Comparison of ENCODE assay signal across 8 cellular contexts in genomic region chr7:974820-975681, GRCh38. TPM values are rescaled to one million over a fixed set of nuclear protein-coding genes. Genes with fewer than 3 reads are reported as not detected.
DNase-seq lines count a peak whose midpoint lies in the region; ATAC-seq and TF ChIP-seq lines count a peak whose summit lies in the region.

A gene with protein sequence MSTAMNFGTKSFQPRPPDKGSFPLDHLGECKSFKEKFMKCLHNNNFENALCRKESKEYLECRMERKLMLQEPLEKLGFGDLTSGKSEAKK (minus strand): TSS chr7:975549. CDS start chr7:975509, 40 bp downstream.

- peaks cover 17% of the 10 kb centered on the region for H3K4me1 Mint-ChIP-seq in T-helper 1 cell treated with Interleukin-12 subunit alpha and Interleukin-12 subunit beta and Interleukin-4 antibody, amounts not matched to agents 30 μg/mL and 1 μg/mL, for 36 hours (ENCODE audit: low read depth)

- ATAC-seq in HG02759 (IDR thresholded peaks at IDR 0.05; ENCODE audit: unreplicated experiment) (peak; percentile 72), left ventricle myocardium superior (peak; percentile 97), upper lobe of right lung (peak; percentile 99)

- H3K9me3 ChIP-seq in prostate gland = no peaks in the 10 kb centered on the region
- H3K9me3 ChIP-seq in upper lobe of right lung = no peaks in the 10 kb centered on the region

- TF ChIP-seq POLR2A in prostate gland (IDR thresholded peaks at IDR 0.05) = peak; percentile 64

- H3K4me1 ChIP-seq in prostate gland (replicated peaks) = peaks cover 12% of the 10 kb centered on the region
- H3K4me1 ChIP-seq in upper lobe of right lung = peaks cover 33% of the 10 kb centered on the region

- H3K4me3 ChIP-seq in GM12875 (ENCODE audit: low read depth, low read length) = peak within 1 kb of the TSS; percentile 97
- H3K4me3 ChIP-seq in prostate gland = peak within 1 kb of the TSS; percentile 91 to 100
- H3K4me3 ChIP-seq in upper lobe of right lung = peak within 1 kb of the TSS; percentile 100

- DNase-seq in NCI-H1417 (lab: John Stamatoyannopoulos, UW) (peak; percentile 81 to 88 (median 81)), amniotic epithelial cell (ENCODE audit: low read depth) (peak; percentile 84), left ventricle myocardium superior (peak; percentile 95), prostate gland (ENCODE audit: low spot score) (peak; percentile 82), upper lobe of right lung (peak; percentile 96)

- under 1% methylated on average over 67 of the region's 78 CpGs for WGBS in prostate gland

- no peak for TF ChIP-seq CTCF in GM12875 (IDR thresholded peaks at IDR 0.05; ENCODE audit: borderline replicate concordance, insufficient read depth, low read depth, low read length)
- peak in 1 of 4 experiments; percentile 15 for TF ChIP-seq CTCF in prostate gland (IDR thresholded peaks at IDR 0.05)
- TF ChIP-seq CTCF in upper lobe of right lung (IDR thresholded peaks at IDR 0.05) = no peak

- H3K36me3 ChIP-seq in prostate gland (peaks cover 0 to 8% of the 10 kb centered on the region in 2 donors), upper lobe of right lung (peaks cover 35% of the 10 kb centered on the region)

- H3K27me3 ChIP-seq in prostate gland (replicated peaks; ENCODE audit: insufficient read depth) = no peaks in the 10 kb centered on the region
- no peaks in the 10 kb centered on the region for H3K27me3 ChIP-seq in upper lobe of right lung

- intact Hi-C loops in left ventricle myocardium superior (cut with micrococcal nuclease) = no loop called here
- intact Hi-C loops in prostate gland (cut with DNase I) = no loop called here
- intact Hi-C loops in upper lobe of right lung (cut with DNase I) = no loop called here

- peak within 1 kb of the TSS; percentile 90 for H3K27ac Mint-ChIP-seq in T-helper 1 cell treated with Interleukin-12 subunit alpha and Interleukin-12 subunit beta and Interleukin-4 antibody, amounts not matched to agents 30 μg/mL and 1 μg/mL, for 36 hours

- H3K4me3 Mint-ChIP-seq in T-helper 1 cell treated with Interleukin-12 subunit alpha and Interleukin-12 subunit beta and Interleukin-4 antibody, amounts not matched to agents 30 μg/mL and 1 μg/mL, for 36 hours = peak within 1 kb of the TSS; percentile 93

- H3K9me3 Mint-ChIP-seq in T-helper 1 cell treated with Interleukin-12 subunit alpha and Interleukin-12 subunit beta and Interleukin-4 antibody, amounts not matched to agents 30 μg/mL and 1 μg/mL, for 36 hours = no peaks in the 10 kb centered on the region

- H3K27me3 Mint-ChIP-seq in T-helper 1 cell treated with Interleukin-12 subunit alpha and Interleukin-12 subunit beta and Interleukin-4 antibody, amounts not matched to agents 30 μg/mL and 1 μg/mL, for 36 hours (ENCODE audit: low read depth) = peaks cover 3% of the 10 kb centered on the region

- H3K27ac ChIP-seq in prostate gland (peak within 1 kb of the TSS; percentile 87 to 91), upper lobe of right lung (peak within 1 kb of the TSS; percentile 99)

- H3K36me3 Mint-ChIP-seq in T-helper 1 cell treated with Interleukin-12 subunit alpha and Interleukin-12 subunit beta and Interleukin-4 antibody, amounts not matched to agents 30 μg/mL and 1 μg/mL, for 36 hours (ENCODE audit: low read depth) = peaks cover 16% of the 10 kb centered on the region

RNA-seq across cellular contexts. Expression of the gene that starts here (rescaled TPM):
- total RNA-seq in left ventricle myocardium superior = 9.6 TPM
- total RNA-seq in prostate gland = 10 to 100 TPM; 11.3 to 17.0 TPM
- 9.4 TPM for total RNA-seq in upper lobe of right lung

Comparison
In these comparisons a context has a peak if more than half of its experiments do, and no peak if none do; other contexts are left out.
1. Peak in every context shown above with its lines: DNase-seq, ATAC-seq, H3K4me3 ChIP-seq and H3K27ac ChIP-seq.